ENCODE assay signal across 7 cellular contexts in the genomic region with DNA sequence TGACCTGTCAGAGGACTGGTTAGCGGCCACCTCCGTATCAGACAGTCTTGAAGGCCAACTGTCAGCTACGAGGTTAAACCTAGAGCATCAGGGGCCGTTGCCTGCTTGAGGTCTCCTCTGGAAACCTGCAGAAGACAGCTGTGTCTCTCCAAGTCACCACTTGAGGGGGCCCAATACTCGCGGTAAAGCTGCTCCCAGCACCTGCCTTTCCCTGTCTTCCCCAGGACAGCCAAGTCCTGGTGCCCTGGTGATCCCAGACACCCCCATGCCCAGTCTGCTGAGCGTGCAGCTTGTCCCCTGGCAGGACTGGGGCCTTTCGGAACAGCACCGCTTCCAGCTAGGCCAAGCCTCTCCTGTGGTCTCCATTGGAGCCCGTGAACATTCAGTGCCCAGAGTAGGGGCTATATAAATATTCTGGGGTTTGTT.
DNase-seq lines count a peak whose midpoint lies in the region; ATAC-seq and TF ChIP-seq lines count a peak whose summit lies in the region.

No MANE protein-coding gene starts in this region.

- TF ChIP-seq CTCF in GM12873 (IDR thresholded peaks at IDR 0.05; ENCODE audit: insufficient read depth, low read depth, low read length, missing control alignments), result peak; percentile 87

- ATAC-seq in sciatic nerve, result peak; percentile 82
- ATAC-seq in HG02588 (IDR thresholded peaks at IDR 0.05; ENCODE audit: unreplicated experiment), result no peak

- intact Hi-C loops in sciatic nerve (cut with DNase I), result loop anchor here (10.0 kb wide), 1 partner anchor 208 kb away; no protein-coding TSS in a partner anchor

- DNase-seq in NCI-H1694 treated with DMSO at 0.1 percent for 48 hours (lab: John Stamatoyannopoulos, UW) (peak; percentile 85), SW480 (ENCODE audit: low spot score) (peak; percentile 81), astrocyte of the hippocampus (ENCODE audit: low read depth, low spot score) (peak; percentile 89), hepatic stellate cell (ENCODE audit: low spot score) (peak; percentile 88), sciatic nerve (ENCODE audit: low spot score) (peak; percentile 82)
